ENCODE assay signal across 8 cellular contexts in the genomic region with DNA sequence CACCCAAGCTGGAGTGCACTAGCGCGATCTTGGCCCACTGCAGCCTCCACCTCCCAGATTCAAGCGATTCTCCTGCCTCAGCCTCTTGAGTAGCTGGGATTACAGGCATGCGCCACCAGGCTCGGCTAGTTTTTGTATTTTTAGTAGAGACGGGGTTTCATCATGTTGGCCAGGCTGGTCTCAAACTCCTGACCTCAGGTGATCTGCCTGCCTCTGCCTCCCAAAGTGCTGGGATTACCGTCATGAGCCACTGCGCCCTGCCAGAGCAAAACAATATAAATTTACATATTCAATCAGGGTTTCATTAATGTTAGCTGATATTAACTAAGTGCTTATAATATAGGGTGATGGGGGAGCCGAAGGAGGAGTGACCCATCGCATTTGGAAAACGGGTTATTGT. TPM values are rescaled to one million over a fixed set of nuclear protein-coding genes. Genes with fewer than 3 reads are reported as not detected.
DNase-seq lines count a peak whose midpoint lies in the region; ATAC-seq, FAIRE-seq and TF ChIP-seq lines count a peak whose summit lies in the region.
"Not testable (repeated sequence)": the region's sequence is repeated elsewhere in the genome, so short reads cannot be mapped to it uniquely, and the experiment has no call there.

No MANE protein-coding gene starts in this region.

- WGBS in heart right ventricle, 2 donors, result 80 to 87% methylated on average over 11 of the region's 11 CpGs
- 83 to 90% methylated on average over 11 of the region's 11 CpGs for WGBS in pancreas, 2 donors
- WGBS in testis, 2 donors, result 83 to 85% methylated on average over 11 of the region's 11 CpGs

- H3K36me3 ChIP-seq in HUES48 (ENCODE audit: control insufficient read depth, insufficient read depth, low read length); heart right ventricle; lower lobe of right lung; pancreas; testis (ENCODE audit: low read depth, missing control alignments): not testable (repeated sequence)

- H3K9ac ChIP-seq in HUES48 (ENCODE audit: low read depth, low read length), result peak overlapping the region; percentile 31

- H3K4me3 ChIP-seq in HUES48 (ENCODE audit: low read depth, low read length); coronary artery; heart right ventricle; lower lobe of right lung; pancreas; testis: not testable (repeated sequence)

- intact Hi-C loops in heart right ventricle (cut with DNase I), result loop anchor here in 2 of 10 donors (2.0 to 5.0 kb wide), 2 partner anchors 65 to 187 kb away; no protein-coding TSS in a partner anchor
- intact Hi-C loops in lower lobe of right lung (cut with DNase I); pancreas (cut with DNase I); testis (cut with DNase I; ENCODE audit: low total_unique reads): not testable (repeated sequence)

- not testable (repeated sequence) for TF ChIP-seq POLR2A in testis (IDR thresholded peaks at IDR 0.05)

- H3K4me1 ChIP-seq in HUES48 (ENCODE audit: control insufficient read depth, insufficient read depth, low read length) (peaks cover 50% of the 10 kb centered on the region), heart right ventricle (peaks cover 7 to 49% (median 37%) of the 10 kb centered on the region in 9 donors), lower lobe of right lung (peaks cover 39% of the 10 kb centered on the region), pancreas (peaks cover 0 to 12% (median 0%) of the 10 kb centered on the region in 3 donors)
- H3K4me1 ChIP-seq in testis, result not testable (repeated sequence)

- H3K9me3 ChIP-seq in HUES48 (ENCODE audit: control insufficient read depth, insufficient read depth, low read length); heart right ventricle; lower lobe of right lung; pancreas; testis: not testable (repeated sequence)

- DNase-seq in activated effector memory CD4-positive, alpha-beta T cell treated with anti-CD3 and anti-CD28 coated beads, Interleukin-2, amount 50 U/mL, for 16 hours, result peak; percentile 46
- DNase-seq in coronary artery (ENCODE audit: low spot score); heart right ventricle; lower lobe of right lung; pancreas; testis: not testable (repeated sequence)

- peak overlapping the region; percentile 48 for H3K27ac ChIP-seq in 22Rv1
- H3K27ac ChIP-seq in HUES48 (ENCODE audit: low read depth, low read length), result peak overlapping the region; percentile 94
- H3K27ac ChIP-seq in coronary artery, result peak overlapping the region; percentile 43 to 75
- peak overlapping the region; percentile 32 to 96 (median 87) for H3K27ac ChIP-seq in heart right ventricle
- H3K27ac ChIP-seq in lower lobe of right lung, result peak overlapping the region; percentile 70
- H3K27ac ChIP-seq in pancreas, result peak overlapping the region in 3 of 4 donors; percentile 0 to 84 (median 77)
- H3K27ac ChIP-seq in testis, result peak overlapping the region; percentile 71 to 74

- FAIRE-seq in pancreas (lab: Jason Lieb, UNC), result not testable (repeated sequence)

- H3K27me3 ChIP-seq in HUES48 (ENCODE audit: control insufficient read depth, insufficient read depth, low read length) (peaks cover 22% of the 10 kb centered on the region), heart right ventricle (peaks cover 0 to 43% (median 0%) of the 10 kb centered on the region in 7 donors)
- H3K27me3 ChIP-seq in lower lobe of right lung (ENCODE audit: low read depth); pancreas; testis: not testable (repeated sequence)

- not testable (repeated sequence) for ATAC-seq in heart right ventricle, lower lobe of right lung, pancreas

- TF ChIP-seq CTCF in 22Rv1 (IDR thresholded peaks at IDR 0.05); coronary artery (IDR thresholded peaks at IDR 0.05); heart right ventricle (IDR thresholded peaks at IDR 0.05); lower lobe of right lung (IDR thresholded peaks at IDR 0.05); pancreas (IDR thresholded peaks at IDR 0.05); testis (IDR thresholded peaks at IDR 0.05): not testable (repeated sequence)

RNA-seq across cellular contexts. Expression of a gene that starts 37.4 kb away (rescaled TPM):
- 10 to 100 TPM in 5 of 10 donors, 1 to 10 TPM in 5; 7.4 to 13.7 (median 10.1) TPM for total RNA-seq in heart right ventricle
- polyA plus RNA-seq in heart right ventricle, result 1 to 10 TPM; 5.0 to 5.5 TPM
- 42.7 TPM for total RNA-seq in lower lobe of right lung
- total RNA-seq in pancreas, result 1 to 10 TPM; 1.5 to 6.3 (median 2.2) TPM
- 1 to 10 TPM; 3.2 to 3.8 TPM for polyA plus RNA-seq in pancreas
- total RNA-seq in testis, result 1 to 10 TPM; 5.3 to 7.2 TPM
- polyA plus RNA-seq in testis (ENCODE audit: insufficient read depth, low read depth, low replicate concordance), result 3.8 TPM
